Comparison of ENCODE assay signal across 8 cellular contexts in genomic region chr7:131802195-131802594, GRCh38.
"Had no signal": no experiment of that assay in that cellular context is flagged by ENCODE, and none has a peak within 500 bp of the region (broad histone marks: within the 10 kb centered on the region; RNA-seq: fewer than 3 reads in every experiment).

No MANE protein-coding gene starts in this region.

- DNase-seq: HFFc6, KG1 had no signal

- H3K9me3 ChIP-seq: HAP-1 had no signal

- H2AFZ ChIP-seq: GM23338 had no signal

- H3K4me1 ChIP-seq: HAP-1 had no signal

- H3K36me3 ChIP-seq: HAP-1 had no signal

- H3K4me2 ChIP-seq: GM23338 had no signal

- H3K4me3 ChIP-seq: GM23338, HAP-1 had no signal

- ATAC-seq: GM23338, HCT116, HepG2 had no signal

- H3K27ac Mint-ChIP-seq: GM23338, HFFc6, IgD-negative memory B cell had no signal

- H3K4me3 Mint-ChIP-seq: GM23338, HFFc6, IgD-negative memory B cell had no signal

- H3K4me1 Mint-ChIP-seq: IgD-negative memory B cell had no signal

- H3K27ac ChIP-seq: HL-60 had no signal

- H3K9me3 Mint-ChIP-seq: GM23338, HFFc6 had no signal
